Comparison of ENCODE assay signal across 18 cellular contexts in genomic region chr17:28071179-28071578, GRCh38.
"Had no signal": no experiment of that assay in that cellular context is flagged by ENCODE, and none has a peak within 500 bp of the region (broad histone marks: within the 10 kb centered on the region; RNA-seq: fewer than 3 reads in every experiment).

No MANE protein-coding gene starts in this region.

- H3K4me3 Mint-ChIP-seq: activated CD4-positive, alpha-beta T cell treated with anti-CD3 and anti-CD28 coated beads for 36 hours; activated naive CD4-positive, alpha-beta T cell treated with anti-CD3 and anti-CD28 coated beads, Interleukin-2, amount 10 ng/mL, durations not matched to agents 7 days and 5 days; activated T-cell treated with anti-CD3 and anti-CD28 coated beads, Interleukin-2, amount 50 U/mL, for 24 hours; nephron had no signal

- H3K4me1 ChIP-seq: gastrocnemius medialis, uterus had no signal

- H3K27me3 ChIP-seq: gastrocnemius medialis, suprapubic skin, transverse colon, uterus had no signal

- H3K4me1 Mint-ChIP-seq: nephron had no signal

- DNase-seq: activated CD4-positive, alpha-beta T cell treated with anti-CD3 and anti-CD28 coated beads for 36 hours; activated CD4-positive, alpha-beta T cell treated with anti-CD3 and anti-CD28 coated beads, Interleukin-2, amount 50 U/mL, for 48 hours; activated naive CD4-positive, alpha-beta T cell treated with anti-CD3 and anti-CD28 coated beads, Interleukin-2, amount 10 ng/mL, durations not matched to agents 7 days and 5 days; activated T-cell treated with anti-CD3 and anti-CD28 coated beads, Interleukin-2, amount 50 U/mL, for 24 hours; aorta; gastrocnemius medialis; head of caudate nucleus; mesenchymal stem cell; retina; stimulated activated CD4-positive, alpha-beta T cell treated with anti-CD3 and anti-CD28 coated beads, Interleukin-12 subunit alpha, Interleukin-12 subunit beta, amount 100 ng/mL, for 4 hours; stimulated activated CD4-positive, alpha-beta T cell treated with anti-CD3 and anti-CD28 coated beads, Interleukin-1b, Interleukin-23, amount 100 ng/mL, for 48 hours; stimulated activated naive CD8-positive, alpha-beta T cell treated with anti-CD3 and anti-CD28 coated beads, Interleukin-15, amount 100 ng/mL, for 72 hours; transverse colon; uterus; WERI-Rb-1 had no signal

- H3K36me3 ChIP-seq: gastrocnemius medialis, suprapubic skin, uterus, WERI-Rb-1 had no signal

- H3K27ac ChIP-seq: coronary artery, gastrocnemius medialis, suprapubic skin, transverse colon, uterus, WERI-Rb-1 had no signal

- H3K27me3 Mint-ChIP-seq: activated CD4-positive, alpha-beta T cell treated with anti-CD3 and anti-CD28 coated beads for 36 hours; activated naive CD4-positive, alpha-beta T cell treated with anti-CD3 and anti-CD28 coated beads, Interleukin-2, amount 10 ng/mL, durations not matched to agents 7 days and 5 days; activated T-cell treated with anti-CD3 and anti-CD28 coated beads, Interleukin-2, amount 50 U/mL, for 24 hours; stimulated activated naive CD8-positive, alpha-beta T cell treated with anti-CD3 and anti-CD28 coated beads, Interleukin-15, amount 100 ng/mL, for 72 hours had no signal

- H3K4me3 ChIP-seq: coronary artery, gastrocnemius medialis, suprapubic skin, transverse colon, uterus had no signal

- H3K9me3 ChIP-seq: suprapubic skin had no signal

- ATAC-seq: activated CD4-positive, alpha-beta T cell treated with anti-CD3 and anti-CD28 coated beads for 36 hours; gastrocnemius medialis had no signal

- H3K27ac Mint-ChIP-seq: activated CD4-positive, alpha-beta T cell treated with anti-CD3 and anti-CD28 coated beads for 36 hours; activated T-cell treated with anti-CD3 and anti-CD28 coated beads, Interleukin-2, amount 50 U/mL, for 24 hours; nephron; stimulated activated naive CD8-positive, alpha-beta T cell treated with anti-CD3 and anti-CD28 coated beads, Interleukin-15, amount 100 ng/mL, for 72 hours had no signal
